In genomic region chr5:73333944-73334703, GRCh38 we compare ENCODE assay signal across 26 cellular contexts.
"Had no signal": no experiment of that assay in that cellular context is flagged by ENCODE, and none has a peak within 500 bp of the region (broad histone marks: within the 10 kb centered on the region; RNA-seq: fewer than 3 reads in every experiment).

No MANE protein-coding gene starts in this region.

- ATAC-seq: activated naive CD4-positive, alpha-beta T cell treated with anti-CD3 and anti-CD28 coated beads, Interleukin-2, amount 50 U/mL, for 72 hours; activated naive CD8-positive, alpha-beta T cell treated with anti-CD3 and anti-CD28 coated beads, Interleukin-2, amount 50 U/mL, for 24 hours; activated T-cell treated with anti-CD3 and anti-CD28 coated beads, Interleukin-2, amount 50 U/mL, for 4 hours; K562 had no signal

- H3K4me3 ChIP-seq: cardiac muscle cell, K562 had no signal

- DNase-seq: activated CD4-positive, alpha-beta memory T cell treated with anti-CD3 and anti-CD28 coated beads for 36 hours; activated CD4-positive, alpha-beta T cell treated with anti-CD3 and anti-CD28 coated beads, Interleukin-2, amount 10 ng/mL, durations not matched to agents 7 days and 5 days; activated CD4-positive, CD25-positive, alpha-beta regulatory T cell; activated CD8-positive, alpha-beta memory T cell treated with anti-CD3 and anti-CD28 coated beads for 24 hours; activated effector memory CD4-positive, alpha-beta T cell treated with anti-CD3 and anti-CD28 coated beads, Interleukin-2, amount 50 U/mL, for 16 hours; activated naive CD4-positive, alpha-beta T cell treated with Interleukin-2 at 50 U/mL for 16 hours; activated naive CD8-positive, alpha-beta T cell treated with anti-CD3 and anti-CD28 coated beads, Interleukin-2, amount 50 U/mL, for 24 hours; activated T-cell treated with anti-CD3 and anti-CD28 coated beads, Interleukin-2, amount 50 U/mL, for 4 hours; amniotic stem cell; brain microvascular endothelial cell; Kasumi-1; NCI-H1694; NCI-H2029; NCI-H2107; NCI-H2171 treated with DMSO at 0.1 percent for 48 hours; NCI-H226; NCI-H526; NCI-H82; NK-92 treated with Interleukin-12 subunit alpha and Interleukin-12 subunit beta, amount 100 ng/mL, for 24 hours; OCI-M1; SHP77; T-helper 1 cell had no signal

- H3K27me3 ChIP-seq: brain microvascular endothelial cell, cardiac muscle cell had no signal

- H3K27ac ChIP-seq: brain microvascular endothelial cell, cardiac muscle cell, VCaP had no signal

- H3K36me3 ChIP-seq: brain microvascular endothelial cell, cardiac muscle cell had no signal
